ENCODE assay signal across 8 cellular contexts in genomic region chr18:40159141-40160017, GRCh38.
DNase-seq lines count a peak whose midpoint lies in the region; ATAC-seq, FAIRE-seq and TF ChIP-seq lines count a peak whose summit lies in the region.

No MANE protein-coding gene starts in this region.

- ATAC-seq in HG03039 (IDR thresholded peaks at IDR 0.05; ENCODE audit: unreplicated experiment) (no peak), GM21515 (IDR thresholded peaks at IDR 0.05; ENCODE audit: unreplicated experiment) (no peak)

- H3K4me1 Mint-ChIP-seq in HFFc6 (ENCODE audit: low read depth), result no peaks in the 10 kb centered on the region

- DNase-seq in HFFc6 (peak; percentile 1), NCI-H82 (lab: John Stamatoyannopoulos, UW) (peak; percentile 40), epithelial cell of esophagus (ENCODE audit: low read depth) (peak; percentile 52), putamen (ENCODE audit: low spot score) (peak; percentile 10), T-helper 1 cell (no peak)

- no peaks in the 10 kb centered on the region for H3K27me3 Mint-ChIP-seq in HFFc6 (ENCODE audit: insufficient read depth)

- H3K4me3 Mint-ChIP-seq in HFFc6, result peak overlapping the region; percentile 61; the same call in 1 of the 2 replicates

- H3K9me3 Mint-ChIP-seq in HFFc6, result no peaks in the 10 kb centered on the region

- FAIRE-seq in A204.1 (lab: Jason Lieb, UNC), result peak; percentile 87

- H3K36me3 Mint-ChIP-seq in HFFc6 (ENCODE audit: low read depth), result no peaks in the 10 kb centered on the region

- H3K27ac Mint-ChIP-seq in HFFc6, result no peak overlapping the region

- TF ChIP-seq CTCF in HFFc6 (IDR thresholded peaks at IDR 0.05) (peak; percentile 76; the same call in 1 of the 2 replicates), epithelial cell of esophagus (IDR thresholded peaks at IDR 0.05; ENCODE audit: insufficient read depth, low read depth, low read length, missing control alignments) (peak; percentile 71)

- no peak overlapping the region for H3K4me3 ChIP-seq in epithelial cell of esophagus (ENCODE audit: low read length)

Comparison
In these comparisons a context has a peak if more than half of its experiments do, and no peak if none do; other contexts are left out.
1. DNase-seq: peak in HFFc6 (single experiment), NCI-H82 (single experiment), epithelial cell of esophagus (single experiment) and putamen (single experiment); none in T-helper 1 cell (0 of 5).